1 cellular context compared by ENCODE assay signal in the genomic region with DNA sequence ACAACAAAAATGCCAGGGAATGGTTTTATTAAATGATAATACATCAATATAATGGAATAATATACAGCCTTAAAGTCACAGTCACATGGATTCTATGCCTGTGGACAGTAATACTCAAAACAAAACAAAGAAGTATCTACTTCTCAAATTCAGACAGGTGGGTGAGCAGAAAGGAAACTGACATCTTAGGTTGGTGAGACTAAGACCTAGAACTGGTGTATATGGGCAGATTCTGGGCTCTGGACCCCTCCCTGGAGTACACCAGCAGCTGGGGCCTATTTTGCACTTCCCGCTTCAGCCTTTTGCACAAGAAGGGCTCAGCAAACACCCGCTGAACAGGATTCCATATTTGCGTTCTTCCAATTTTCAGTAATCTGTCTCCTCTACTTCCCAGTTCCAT.
TF ChIP-seq lines count a peak whose summit lies in the region.

No MANE protein-coding gene starts in this region.

TF ChIP-seq in A549, 52 proteins besides CTCF, POLR2A, EP300 and RAD21:
- TF ChIP-seq RNF2 (IDR thresholded peaks at IDR 0.05; ENCODE audit: borderline replicate concordance, low read depth): no peak
- TF ChIP-seq MAX (IDR thresholded peaks at IDR 0.05): no peak
- TF ChIP-seq FOSL2 (IDR thresholded peaks at IDR 0.05): no peak
- TF ChIP-seq FOSL2 (CRISPR knock-in tag; IDR thresholded peaks at IDR 0.05): no peak
- TF ChIP-seq, protein P1, sequence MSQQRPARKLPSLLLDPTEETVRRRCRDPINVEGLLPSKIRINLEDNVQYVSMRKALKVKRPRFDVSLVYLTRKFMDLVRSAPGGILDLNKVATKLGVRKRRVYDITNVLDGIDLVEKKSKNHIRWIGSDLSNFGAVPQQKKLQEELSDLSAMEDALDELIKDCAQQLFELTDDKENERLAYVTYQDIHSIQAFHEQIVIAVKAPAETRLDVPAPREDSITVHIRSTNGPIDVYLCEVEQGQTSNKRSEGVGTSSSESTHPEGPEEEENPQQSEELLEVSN (IDR thresholded peaks at IDR 0.05; ENCODE audit: borderline replicate concordance, low read depth): no peak
- TF ChIP-seq TP53 (CRISPR knock-in tag; IDR thresholded peaks at IDR 0.05): no peak
- TF ChIP-seq PBX3 (IDR thresholded peaks at IDR 0.05): no peak
- no peak for TF ChIP-seq CBX8 (IDR thresholded peaks at IDR 0.05)
- TF ChIP-seq BCL3 (IDR thresholded peaks at IDR 0.05): no peak
- no peak for TF ChIP-seq FOXS1 (CRISPR knock-in tag; IDR thresholded peaks at IDR 0.05)
